9 cellular contexts compared by ENCODE assay signal in the genomic region with DNA sequence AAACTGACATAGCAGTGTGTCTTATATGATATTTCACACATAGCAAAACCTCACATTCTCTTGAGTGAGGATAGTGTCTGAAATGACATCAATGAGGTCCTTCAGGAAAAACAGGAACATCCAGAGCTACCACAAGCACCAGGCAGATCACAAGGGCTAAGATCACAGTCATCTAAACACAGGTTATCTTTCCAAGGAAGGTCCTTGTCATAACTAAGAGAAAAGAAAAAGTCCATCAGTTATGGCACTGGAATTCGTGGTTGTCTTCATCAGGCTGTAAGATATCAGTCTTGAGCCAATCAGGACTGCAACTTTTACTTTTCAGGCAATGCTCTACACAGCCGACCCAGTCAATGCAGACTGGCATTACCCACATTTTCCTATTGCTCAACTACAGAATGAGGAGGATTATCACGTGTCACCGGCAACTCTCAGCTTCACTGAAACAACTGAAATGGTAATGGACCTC. TPM values are rescaled to one million over a fixed set of nuclear protein-coding genes. Genes with fewer than 3 reads are reported as not detected.
DNase-seq lines count a peak whose midpoint lies in the region; ATAC-seq, FAIRE-seq and TF ChIP-seq lines count a peak whose summit lies in the region.
"Had no signal": no experiment of that assay in that cellular context is flagged by ENCODE, and none has a peak within 500 bp of the region (broad histone marks: within the 10 kb centered on the region; RNA-seq: fewer than 3 reads in every experiment).

No MANE protein-coding gene starts in this region.

- TF ChIP-seq RAD21 in SK-N-SH (IDR thresholded peaks at IDR 0.05; ENCODE audit: low read length) = no peak

- H3K36me3 ChIP-seq in SK-N-SH (replicated peaks in 1 of 2; ENCODE audit: control insufficient read depth in 1 of 2, insufficient read depth in 2 of 2, low read length in 1 of 2) (peaks cover 0 to 4% of the 10 kb centered on the region in 2 experiments), skeletal muscle tissue (ENCODE audit: control insufficient read depth in 3 of 3, insufficient read depth in 3 of 3, low read length in 3 of 3) (peaks cover 10 to 20% (median 16%) of the 10 kb centered on the region in 3 donors)

- no peaks in the 10 kb centered on the region for H3K9me2 ChIP-seq in SK-N-SH

- TF ChIP-seq CTCF in SK-N-SH (IDR thresholded peaks at IDR 0.05) = no peak

- H3K4me2 ChIP-seq in SK-N-SH = peak overlapping the region; percentile 67

- CTCF ChIA-PET in SK-N-SH (lab: Yijun Ruan, JAX) = interaction anchor here (1.5 kb wide), 1 partner anchor 107 kb away, joined by 3 read pairs; no protein-coding TSS in a partner anchor

- no peak for TF ChIP-seq EP300 in SK-N-SH (IDR thresholded peaks at IDR 0.05; ENCODE audit: borderline replicate concordance in 1 of 2, low read depth in 1 of 2, low read length in 1 of 2)

- H3K9me3 ChIP-seq in SK-N-SH = no peaks in the 10 kb centered on the region
- H3K9me3 ChIP-seq in skeletal muscle tissue (ENCODE audit: control insufficient read depth in 3 of 3, low read length in 3 of 3) = no peaks in the 10 kb centered on the region

- H3K4me1 ChIP-seq in SK-N-SH (ENCODE audit: control insufficient read depth in 1 of 2, insufficient read depth in 2 of 2, low read depth in 1 of 2, low read length in 1 of 2) = peaks cover 0 to 26% of the 10 kb centered on the region in 2 experiments; a peak in 1 of 4 replicates
- peaks cover 21 to 45% (median 26%) of the 10 kb centered on the region in 3 donors for H3K4me1 ChIP-seq in skeletal muscle tissue (ENCODE audit: control insufficient read depth in 3 of 3, insufficient read depth in 3 of 3, low read length in 3 of 3)

- H3F3A ChIP-seq in SK-N-SH (replicated peaks; ENCODE audit: insufficient read depth) = peaks cover 34% of the 10 kb centered on the region

- TF ChIP-seq POLR2A in H54 (IDR thresholded peaks at IDR 0.05; ENCODE audit: low read depth, low read length) = no peak

- no peak for DNase-seq in H54 (ENCODE audit: insufficient read length, low spot score)
- no peak for DNase-seq in SK-N-SH
- peak; percentile 56 for DNase-seq in fibroblast of the conjunctiva (ENCODE audit: low read depth)
- DNase-seq in NCI-H748 (lab: John Stamatoyannopoulos, UW; ENCODE audit: unreplicated experiment) = no peak
- DNase-seq in NCI-H82 (lab: John Stamatoyannopoulos, UW) = no peak
- DNase-seq in COR-L47 (lab: John Stamatoyannopoulos, UW) = no peak

- POLR2A ChIA-PET in SK-N-SH (lab: Yijun Ruan, JAX) = no interaction called here

- peak overlapping the region; percentile 45 for H2AFZ ChIP-seq in SK-N-SH (ENCODE audit: low read depth)

- peak overlapping the region in 1 of 2 experiments; percentile 27; a peak in 2 of 4 replicates for H3K4me3 ChIP-seq in SK-N-SH (ENCODE audit: low read depth in 2 of 2, low read length in 1 of 2)
- H3K4me3 ChIP-seq in skeletal muscle tissue (ENCODE audit: low read length in 3 of 3) = peak overlapping the region; percentile 50 to 55 (median 52)

- FAIRE-seq in H54 (lab: Jason Lieb, UNC) = peak; percentile 88
- FAIRE-seq: colon had no signal

- H3K27ac ChIP-seq in SK-N-SH (ENCODE audit: low read depth in 2 of 2, low read length in 1 of 2) (peak overlapping the region; percentile 72 to 88; a peak in 3 of 4 replicates), skeletal muscle tissue (ENCODE audit: low read depth, low read length) (peak overlapping the region; percentile 87)

- WGBS in SK-N-SH (ENCODE audit: low lambda C conversion rate) = 58% methylated on average over 4 of the region's 4 CpGs

- peaks cover 38% of the 10 kb centered on the region; the same call in 1 of the 2 replicates for H3K79me2 ChIP-seq in SK-N-SH (ENCODE audit: insufficient read depth)

- ATAC-seq in GM18511 (IDR thresholded peaks at IDR 0.05; ENCODE audit: unreplicated experiment) = no peak

- no peaks in the 10 kb centered on the region for H3K27me3 ChIP-seq in SK-N-SH (ENCODE audit: insufficient read depth)
- H3K27me3 ChIP-seq in skeletal muscle tissue (ENCODE audit: control insufficient read depth in 3 of 3, insufficient read depth in 3 of 3, low read length in 3 of 3) = no peaks in the 10 kb centered on the region

- no peaks in the 10 kb centered on the region for H4K20me1 ChIP-seq in SK-N-SH (ENCODE audit: insufficient read depth)

- H3K9ac ChIP-seq in SK-N-SH (peak overlapping the region; percentile 46), skeletal muscle tissue (ENCODE audit: low read depth in 1 of 3, low read length in 3 of 3) (peak overlapping the region in 2 of 3 donors; percentile 34 to 60)

TF ChIP-seq in SK-N-SH, 30 proteins besides CTCF, POLR2A, EP300 and RAD21:
- TF ChIP-seq CHD2 (IDR thresholded peaks at IDR 0.05; ENCODE audit: low read length, partially characterized antibody) (no peak), POLR2AphosphoS5 (IDR thresholded peaks at IDR 0.05; ENCODE audit: low read depth, low read length) (no peak), YY1 (IDR thresholded peaks at IDR 0.05; ENCODE audit: low read depth) (no peak), RCOR1 (IDR thresholded peaks at IDR 0.05; ENCODE audit: low read length) (no peak), SMC3 (IDR thresholded peaks at IDR 0.05; ENCODE audit: low read depth, low read length) (no peak), SIN3A (IDR thresholded peaks at IDR 0.05; ENCODE audit: borderline replicate concordance, low read depth, low read length) (no peak), GATA2 (CRISPR knock-in tag; IDR thresholded peaks at IDR 0.05) (no peak), MEF2A (IDR thresholded peaks at IDR 0.05; ENCODE audit: borderline replicate concordance, low read depth) (no peak), TAF1 (IDR thresholded peaks at IDR 0.05; ENCODE audit: borderline replicate concordance, low read depth, low read length) (no peak), TCF12 (IDR thresholded peaks at IDR 0.05) (no peak), NFIC (IDR thresholded peaks at IDR 0.05; ENCODE audit: borderline replicate concordance) (no peak), GABPA (IDR thresholded peaks at IDR 0.05; ENCODE audit: low read depth) (no peak)
- TF ChIP-seq, protein P1, sequence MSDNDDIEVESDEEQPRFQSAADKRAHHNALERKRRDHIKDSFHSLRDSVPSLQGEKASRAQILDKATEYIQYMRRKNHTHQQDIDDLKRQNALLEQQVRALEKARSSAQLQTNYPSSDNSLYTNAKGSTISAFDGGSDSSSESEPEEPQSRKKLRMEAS (IDR thresholded peaks at IDR 0.05; ENCODE audit: low read depth) = no peak
TF ChIP-seq in SK-N-SH: peak in this region for 0.

RNA-seq across cellular contexts. Expression of a gene that starts 26.4 kb away (rescaled TPM):
- polyA plus RNA-seq in SK-N-SH (2012; rRNA removed) = 8.5 and 13.7 TPM in 2 replicates
- polyA plus RNA-seq in SK-N-SH (2012; cell fraction: cytosol; rRNA removed) = 11.2 and 12.1 TPM in 2 replicates
- 5.4 and 9.9 TPM in 2 replicates for polyA plus RNA-seq in SK-N-SH (2012; cell fraction: nucleus; rRNA removed)
- total RNA-seq in skeletal muscle tissue = 22.4 TPM

RNA-seq across cellular contexts. Expression of a gene that starts 54.9 kb away (rescaled TPM):
- 118 and 139 TPM in 2 replicates for polyA plus RNA-seq in SK-N-SH (2012; rRNA removed)
- 136 and 148 TPM in 2 replicates for polyA plus RNA-seq in SK-N-SH (2012; cell fraction: cytosol; rRNA removed)
- 47.4 and 81.0 TPM in 2 replicates for polyA plus RNA-seq in SK-N-SH (2012; cell fraction: nucleus; rRNA removed)
- total RNA-seq in skeletal muscle tissue = 28.2 TPM
